Comparison of ENCODE assay signal across 8 cellular contexts in the genomic region with DNA sequence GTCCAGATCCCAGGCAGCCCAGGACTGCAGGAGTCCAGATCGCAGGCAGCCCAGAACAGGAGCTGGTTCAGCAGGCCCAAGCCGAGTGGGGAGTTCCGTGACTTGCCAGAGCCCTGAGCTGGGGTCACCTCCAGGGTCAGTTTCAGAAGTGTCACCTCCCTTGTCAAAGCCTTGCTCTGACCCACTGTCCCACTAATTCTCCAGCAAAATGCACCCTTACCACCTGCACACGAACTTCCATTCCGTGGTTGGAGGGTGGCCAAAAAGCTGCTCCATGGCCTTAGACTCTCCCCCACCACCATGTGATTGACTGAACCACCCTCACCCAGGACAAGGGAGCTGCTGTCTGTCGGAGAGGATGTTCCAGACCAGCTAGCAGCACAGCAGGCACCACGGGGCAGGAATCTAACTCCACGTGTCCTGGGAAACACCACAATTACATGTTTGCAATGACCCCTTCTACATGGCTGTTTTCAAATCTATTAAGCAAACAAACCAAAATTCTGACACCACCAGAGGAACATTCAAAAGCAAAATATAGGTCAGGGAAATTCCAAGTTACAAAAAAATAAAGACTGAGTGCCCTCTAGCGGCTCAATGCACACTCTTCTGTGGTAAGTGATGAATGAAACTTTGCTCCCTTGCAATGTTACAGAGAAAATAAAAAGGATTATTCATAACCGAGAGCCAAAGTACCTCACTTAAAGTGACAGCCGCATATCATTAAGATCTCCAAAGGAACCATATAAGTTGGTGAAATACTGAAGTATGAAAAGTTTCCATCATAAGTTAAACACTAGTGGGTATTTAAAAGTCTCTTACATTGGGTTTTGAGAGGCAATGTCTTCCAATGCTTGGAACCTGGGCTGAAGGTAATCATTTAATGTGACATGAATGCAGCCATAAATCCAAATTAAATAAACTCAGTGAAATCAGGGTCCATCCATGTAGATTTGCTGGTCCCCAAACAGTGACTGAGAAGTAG.
DNase-seq lines count a peak whose midpoint lies in the region; ATAC-seq, FAIRE-seq and TF ChIP-seq lines count a peak whose summit lies in the region.

No MANE protein-coding gene starts in this region.

- intact Hi-C loops in A673 (cut with micrococcal nuclease; ENCODE audit: unreplicated experiment): loop anchor here (2.0 kb wide), 2 partner anchors 277 to 407 kb away; no protein-coding TSS in a partner anchor
- intact Hi-C loops in ascending aorta (cut with DNase I): no loop called here
- intact Hi-C loops in left ventricle myocardium inferior (cut with micrococcal nuclease): loop anchor here (10.0 kb wide), 1 partner anchor 401 kb away; no protein-coding TSS in a partner anchor

- H3K27me3 ChIP-seq in A673 (replicated peaks; ENCODE audit: insufficient read depth, low read depth, low read length, poor library complexity) (no peaks in the 10 kb centered on the region), GM06990 (replicated peaks; ENCODE audit: control insufficient read depth, insufficient read depth, low read length) (no peaks in the 10 kb centered on the region), ascending aorta (no peaks in the 10 kb centered on the region), left ventricle myocardium inferior (ENCODE audit: low read depth) (no peaks in the 10 kb centered on the region), small intestine (ENCODE audit: control insufficient read depth in 2 of 2, insufficient read depth in 2 of 2, low read length in 2 of 2) (no peaks in the 10 kb centered on the region)

- H3K36me3 ChIP-seq in A673 (ENCODE audit: insufficient read depth, low read length, poor library complexity, severe bottlenecking): no peaks in the 10 kb centered on the region
- no peaks in the 10 kb centered on the region; the same call in 1 of the 2 replicates for H3K36me3 ChIP-seq in GM06990 (ENCODE audit: control insufficient read depth, insufficient read depth, low read length)
- no peaks in the 10 kb centered on the region for H3K36me3 ChIP-seq in ascending aorta
- no peaks in the 10 kb centered on the region for H3K36me3 ChIP-seq in left ventricle myocardium inferior
- H3K36me3 ChIP-seq in small intestine (ENCODE audit: control insufficient read depth in 2 of 2, insufficient read depth in 2 of 2, low read length in 2 of 2): no peaks in the 10 kb centered on the region

- H3K4me1 ChIP-seq in A673 (ENCODE audit: insufficient read depth, low read length, poor library complexity, severe bottlenecking) (peaks cover 32% of the 10 kb centered on the region), ascending aorta (no peaks in the 10 kb centered on the region), left ventricle myocardium inferior (no peaks in the 10 kb centered on the region), small intestine (ENCODE audit: control insufficient read depth in 2 of 2, insufficient read depth in 1 of 2, low read depth in 1 of 2, low read length in 1 of 2) (no peaks in the 10 kb centered on the region)

- TF ChIP-seq CTCF in A673 (conservative IDR thresholded peaks at IDR 0.05; ENCODE audit: low read depth, low read length): peak; percentile 87
- peak; percentile 80 for TF ChIP-seq CTCF in GM06990 (IDR thresholded peaks at IDR 0.05; ENCODE audit: insufficient read depth, low read length, poor library complexity, severe bottlenecking)
- TF ChIP-seq CTCF in ascending aorta (IDR thresholded peaks at IDR 0.05): peak in 2 of 3 experiments; percentile 38 to 60
- peak; percentile 72 for TF ChIP-seq CTCF in left ventricle myocardium inferior (IDR thresholded peaks at IDR 0.05; ENCODE audit: borderline replicate concordance)

- H3K9me3 ChIP-seq in A673 (ENCODE audit: low read depth, low read length, poor library complexity, severe bottlenecking) (no peaks in the 10 kb centered on the region), ascending aorta (no peaks in the 10 kb centered on the region), left ventricle myocardium inferior (replicated peaks) (no peaks in the 10 kb centered on the region), small intestine (ENCODE audit: control insufficient read depth, low read depth) (no peaks in the 10 kb centered on the region)

- H3K4me3 ChIP-seq in A673 (ENCODE audit: low read depth, low read length, poor library complexity, severe bottlenecking) (no peak overlapping the region), GM06990 (replicated peaks; ENCODE audit: low read depth, low read length) (no peak overlapping the region), ascending aorta (no peak overlapping the region), left ventricle myocardium inferior (no peak overlapping the region), small intestine (ENCODE audit: low read depth in 1 of 2, low read length in 2 of 2) (no peak overlapping the region)

- POLR2A ChIA-PET in A673 (lab: Charles Lee; ENCODE audit: low non-redundant PET): no interaction called here

- H3K27ac ChIP-seq in A673 (ENCODE audit: low read depth, low read length, poor library complexity, severe bottlenecking) (no peak overlapping the region), ascending aorta (no peak overlapping the region), left ventricle myocardium inferior (replicated peaks) (no peak overlapping the region), small intestine (ENCODE audit: low read depth in 1 of 2, low read length in 1 of 2) (no peak overlapping the region)

- no peak for ATAC-seq in GM18868 (IDR thresholded peaks at IDR 0.05; ENCODE audit: unreplicated experiment)

- WGBS in small intestine, 3 donors: 35 to 46% (median 46%) methylated on average over 11 of the region's 11 CpGs

- DNase-seq in A673 (ENCODE audit: low spot score): peak; percentile 74
- no peak for DNase-seq in GM06990 (ENCODE audit: extremely low read depth, insufficient read length)
- DNase-seq in NCI-H510A treated with DMSO at 0.1 percent for 48 hours (lab: John Stamatoyannopoulos, UW): peak; percentile 95
- DNase-seq in ascending aorta (ENCODE audit: low spot score in 2 of 2): no peak
- DNase-seq in left ventricle myocardium inferior: no peak
- DNase-seq in small intestine: peak; percentile 52
- DNase-seq in D341Med (ENCODE audit: low spot score): no peak

- no TSS peak for BruUV-seq in A673 (replicated peaks; lab: Mats Ljungman, UMichigan)

- CTCF ChIA-PET in A673 (lab: Charles Lee): interaction anchor here (1.0 kb wide), 1 partner anchor 170 kb away, joined by 3 read pairs; no protein-coding TSS in a partner anchor

- FAIRE-seq in small intestine (lab: Jason Lieb, UNC): peak; percentile 10

Comparison
In these comparisons a context has a peak if more than half of its experiments do, and no peak if none do; other contexts are left out.
1. DNase-seq: peak in A673 (single experiment), NCI-H510A treated with DMSO at 0.1 percent for 48 hours (single experiment) and small intestine (single experiment); none in GM06990 (single experiment), ascending aorta (0 of 2), left ventricle myocardium inferior (single experiment) and D341Med (single experiment).
2. Peak in every context shown above with its lines, with median percentiles within 50 percentile points of each other: CTCF ChIP-seq.